Comparison of ENCODE assay signal across 16 cellular contexts in the genomic region with DNA sequence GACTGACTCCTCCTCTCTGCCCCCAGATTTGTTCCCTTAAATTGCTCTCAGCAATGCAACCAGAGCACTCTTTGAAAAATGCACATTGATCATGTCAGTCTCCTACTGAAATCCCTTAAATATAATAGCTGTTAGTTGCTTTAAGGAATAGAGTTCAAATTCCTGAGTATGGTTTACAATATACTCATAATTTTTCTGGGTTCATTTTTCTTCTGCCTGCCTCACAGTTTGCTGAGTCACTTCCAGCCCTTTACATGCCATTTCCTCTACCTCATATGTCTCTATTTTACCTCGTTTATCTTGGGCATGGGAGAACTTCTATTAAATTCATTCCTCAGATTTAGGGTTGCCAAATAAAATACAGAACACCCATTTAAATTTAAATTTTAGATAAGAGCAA.
A peak's percentile ranks its signal among the peaks of the same experiment; 100 is the strongest.
DNase-seq lines count a peak whose midpoint lies in the region; TF ChIP-seq lines count a peak whose summit lies in the region.
"Had no signal": no experiment of that assay in that cellular context is flagged by ENCODE, and none has a peak within 500 bp of the region (broad histone marks: within the 10 kb centered on the region; RNA-seq: fewer than 3 reads in every experiment).

No MANE protein-coding gene starts in this region.

- H3K4me3 ChIP-seq in mesenchymal stem cell (ENCODE audit: insufficient read depth in 1 of 2, low read depth in 1 of 2, low read length in 2 of 2) (no peak overlapping the region), neuronal stem cell (ENCODE audit: low read length in 2 of 2) (no peak overlapping the region)
- H3K4me3 ChIP-seq: PC-9, suprapubic skin had no signal

- H3K4me2 ChIP-seq in mesenchymal stem cell (ENCODE audit: low read length, poor library complexity, severe bottlenecking): no peak overlapping the region
- no peak overlapping the region for H3K4me2 ChIP-seq in neuronal stem cell (ENCODE audit: insufficient read depth, low read length, poor library complexity, severe bottlenecking)
- H3K4me2 ChIP-seq: PC-9 had no signal

- H3K4ac ChIP-seq in mesenchymal stem cell (ENCODE audit: low read depth in 1 of 2, low read length in 2 of 2): no peak overlapping the region
- H3K4ac ChIP-seq in neuronal stem cell (ENCODE audit: low read length): no peak overlapping the region

- H3K36me3 ChIP-seq in mesenchymal stem cell (ENCODE audit: control insufficient read depth in 1 of 2, insufficient read depth in 2 of 2, low read depth in 1 of 2, low read length in 2 of 2) (no peaks in the 10 kb centered on the region), neuronal stem cell (replicated peaks in 1 of 2; ENCODE audit: control insufficient read depth in 2 of 2, insufficient read depth in 2 of 2, low read length in 2 of 2) (no peaks in the 10 kb centered on the region)
- H3K36me3 ChIP-seq: suprapubic skin had no signal

- peak overlapping the region; percentile 62 for H3K27ac ChIP-seq in mesenchymal stem cell (ENCODE audit: low read length, poor library complexity, severe bottlenecking)
- no peak overlapping the region for H3K27ac ChIP-seq in neuronal stem cell (replicated peaks; ENCODE audit: low read length)
- H3K27ac ChIP-seq: PC-9, suprapubic skin had no signal

- TF ChIP-seq CTCF in chondrocyte (IDR thresholded peaks at IDR 0.05): no peak

- H3K27ac Mint-ChIP-seq in chondrocyte (ENCODE audit: unreplicated experiment): peak overlapping the region; percentile 84
- H3K27ac Mint-ChIP-seq: activated CD8-positive, alpha-beta memory T cell treated with anti-CD3 and anti-CD28 coated beads, Interleukin-2, amount 10 ng/mL, durations not matched to agents 7 days and 5 days had no signal

- H2BK120ac ChIP-seq in mesenchymal stem cell (ENCODE audit: low read depth, low read length) (no peak overlapping the region), neuronal stem cell (ENCODE audit: low read depth, low read length) (no peak overlapping the region)

- H2BK5ac ChIP-seq in mesenchymal stem cell (ENCODE audit: low read depth, low read length, poor library complexity, severe bottlenecking): no peak overlapping the region
- no peak overlapping the region for H2BK5ac ChIP-seq in neuronal stem cell (ENCODE audit: low read length)

- no peaks in the 10 kb centered on the region for H3K9me3 Mint-ChIP-seq in chondrocyte (ENCODE audit: low read depth)

- H3K79me1 ChIP-seq in mesenchymal stem cell (replicated peaks; ENCODE audit: low read length, poor library complexity, severe bottlenecking): no peaks in the 10 kb centered on the region
- H3K79me1 ChIP-seq in neuronal stem cell (ENCODE audit: low read depth, low read length): no peaks in the 10 kb centered on the region

- H3K27me3 Mint-ChIP-seq in chondrocyte (ENCODE audit: low read depth): no peaks in the 10 kb centered on the region
- H3K27me3 Mint-ChIP-seq: activated CD8-positive, alpha-beta memory T cell treated with anti-CD3 and anti-CD28 coated beads, Interleukin-2, amount 10 ng/mL, durations not matched to agents 7 days and 5 days had no signal

- H4K91ac ChIP-seq in mesenchymal stem cell (ENCODE audit: low read length): no peak overlapping the region
- H4K91ac ChIP-seq in neuronal stem cell (ENCODE audit: low read depth, low read length, poor library complexity): no peak overlapping the region

- H2BK12ac ChIP-seq in mesenchymal stem cell (ENCODE audit: low read length in 2 of 2) (no peak overlapping the region), neuronal stem cell (ENCODE audit: low read length) (no peak overlapping the region)

- H3K36me3 Mint-ChIP-seq in chondrocyte (ENCODE audit: low read depth): no peaks in the 10 kb centered on the region
- H3K36me3 Mint-ChIP-seq: activated CD8-positive, alpha-beta memory T cell treated with anti-CD3 and anti-CD28 coated beads, Interleukin-2, amount 10 ng/mL, durations not matched to agents 7 days and 5 days had no signal

- H2AK5ac ChIP-seq in mesenchymal stem cell (ENCODE audit: low read length, severe bottlenecking) (no peak overlapping the region), neuronal stem cell (ENCODE audit: low read depth, low read length) (no peak overlapping the region)

- H2AFZ ChIP-seq in mesenchymal stem cell (ENCODE audit: low read depth, low read length): no peak overlapping the region
- H2AFZ ChIP-seq in neuronal stem cell (ENCODE audit: low read length): no peak overlapping the region
- H2AFZ ChIP-seq: PC-9 had no signal

- H3K27me3 ChIP-seq in mesenchymal stem cell (ENCODE audit: control insufficient read depth in 1 of 2, insufficient read depth in 1 of 2, low read length in 2 of 2) (no peaks in the 10 kb centered on the region), neuronal stem cell (ENCODE audit: control insufficient read depth in 3 of 3, insufficient read depth in 3 of 3, low read depth in 1 of 3, low read length in 3 of 3) (no peaks in the 10 kb centered on the region)
- H3K27me3 ChIP-seq: suprapubic skin had no signal

- H3K4me1 Mint-ChIP-seq in chondrocyte (ENCODE audit: low read depth): peaks cover 30% of the 10 kb centered on the region
- H3K4me1 Mint-ChIP-seq: activated CD8-positive, alpha-beta memory T cell treated with anti-CD3 and anti-CD28 coated beads, Interleukin-2, amount 10 ng/mL, durations not matched to agents 7 days and 5 days had no signal

- H2BK15ac ChIP-seq in mesenchymal stem cell (ENCODE audit: low read depth, poor library complexity, severe bottlenecking) (no peak overlapping the region), neuronal stem cell (ENCODE audit: low read length) (no peak overlapping the region)

- H3K9me3 ChIP-seq in mesenchymal stem cell (ENCODE audit: control insufficient read depth, low read length) (no peaks in the 10 kb centered on the region), neuronal stem cell (replicated peaks in 1 of 2; ENCODE audit: control insufficient read depth in 2 of 2, insufficient read depth in 1 of 2, low read depth in 1 of 2, low read length in 2 of 2) (no peaks in the 10 kb centered on the region)
- H3K9me3 ChIP-seq: suprapubic skin had no signal

- H3K14ac ChIP-seq in mesenchymal stem cell (ENCODE audit: low read length in 2 of 2) (no peak overlapping the region), neuronal stem cell (ENCODE audit: low read length) (no peak overlapping the region)

- H4K8ac ChIP-seq in mesenchymal stem cell (ENCODE audit: low read length) (peak overlapping the region; percentile 37), neuronal stem cell (ENCODE audit: low read depth, low read length) (no peak overlapping the region)

- H3K18ac ChIP-seq in mesenchymal stem cell (ENCODE audit: low read depth in 1 of 2, low read length in 2 of 2) (peak overlapping the region in 1 of 2 experiments; percentile 33), neuronal stem cell (ENCODE audit: low read length) (no peak overlapping the region)

- DNase-seq in EL: peak; percentile 49
- DNase-seq in RKO (ENCODE audit: low spot score): peak; percentile 32
- DNase-seq in chondrocyte (ENCODE audit: low spot score): no peak
- peak; percentile 42 for DNase-seq in mesenchymal stem cell
- DNase-seq in neuronal stem cell (ENCODE audit: low spot score): no peak
- no peak for DNase-seq in NK-92 treated with Interleukin-12 subunit alpha and Interleukin-12 subunit beta, amount 100 ng/mL, for 24 hours (lab: John Stamatoyannopoulos, UW)
- no peak for DNase-seq in hepatic stellate cell (ENCODE audit: low spot score)
- DNase-seq in AG08395 (ENCODE audit: low spot score): no peak
- DNase-seq: activated CD4-positive, CD25-positive, alpha-beta regulatory T cell; activated CD8-positive, alpha-beta memory T cell treated with anti-CD3 and anti-CD28 coated beads, Interleukin-2, amount 10 ng/mL, durations not matched to agents 7 days and 5 days; activated gamma-delta T cell; head of caudate nucleus; NCI-H1436; NCI-H524 treated with DMSO at 0.1 percent for 48 hours; PC-9 had no signal

- no peak overlapping the region for H3K23ac ChIP-seq in mesenchymal stem cell (ENCODE audit: low read length in 2 of 2)
- H3K23ac ChIP-seq in neuronal stem cell (ENCODE audit: low read depth, low read length, poor library complexity): no peak overlapping the region

- no peak overlapping the region for H3K4me3 Mint-ChIP-seq in chondrocyte (ENCODE audit: unreplicated experiment)
- H3K4me3 Mint-ChIP-seq: activated CD8-positive, alpha-beta memory T cell treated with anti-CD3 and anti-CD28 coated beads, Interleukin-2, amount 10 ng/mL, durations not matched to agents 7 days and 5 days had no signal

- H3K4me1 ChIP-seq in mesenchymal stem cell (ENCODE audit: control insufficient read depth, insufficient read depth, low read depth, low read length) (no peaks in the 10 kb centered on the region), neuronal stem cell (ENCODE audit: control insufficient read depth in 2 of 2, insufficient read depth in 1 of 2, low read depth in 1 of 2, low read length in 2 of 2) (peaks cover 0 to 3% of the 10 kb centered on the region in 2 donors)
- H3K4me1 ChIP-seq: suprapubic skin had no signal

- H3K9ac ChIP-seq in mesenchymal stem cell (ENCODE audit: low read length) (no peak overlapping the region), neuronal stem cell (ENCODE audit: low read depth, low read length, poor library complexity) (no peak overlapping the region)

- WGBS in mesenchymal stem cell: no CpG with 5 or more reads among the region's 1 CpG
- no CpG with 5 or more reads among the region's 1 CpG for WGBS in neuronal stem cell (ENCODE audit: extremely low coverage in 2 of 2, insufficient read length in 2 of 2, insufficient replicate concordance in 1 of 2), 2 donors

Comparison
In these comparisons a context has a peak if more than half of its experiments do, and no peak if none do; other contexts are left out.
1. DNase-seq: peak in EL (single experiment), RKO (single experiment) and mesenchymal stem cell (single experiment); none in chondrocyte (single experiment), neuronal stem cell (single experiment), NK-92 treated with Interleukin-12 subunit alpha and Interleukin-12 subunit beta, amount 100 ng/mL, for 24 hours (single experiment), hepatic stellate cell (single experiment) and AG08395 (single experiment).